Comparison of ENCODE assay signal across 9 cellular contexts in genomic region chr2:27216416-27217137, GRCh38. TPM values are rescaled to one million over a fixed set of nuclear protein-coding genes. Genes with fewer than 3 reads are reported as not detected.
A peak's percentile ranks its signal among the peaks of the same experiment; 100 is the strongest.
DNase-seq lines count a peak whose midpoint lies in the region; ATAC-seq and TF ChIP-seq lines count a peak whose summit lies in the region.
"Had no signal": no experiment of that assay in that cellular context is flagged by ENCODE, and none has a peak within 500 bp of the region (broad histone marks: within the 10 kb centered on the region; RNA-seq: fewer than 3 reads in every experiment).

No MANE protein-coding gene starts in this region.

- DNase-seq in PC-3 (no peak), epithelial cell of esophagus (ENCODE audit: low read depth) (no peak), posterior vena cava (ENCODE audit: low spot score) (peak; percentile 46), GM13976 (ENCODE audit: low spot score) (no peak), GDM1 (lab: John Stamatoyannopoulos, UW) (no peak)
- no peak for DNase-seq in stimulated activated CD4-positive, alpha-beta T cell treated with anti-CD3 and anti-CD28 coated beads, Interleukin-4, amount 100 ng/mL, for 4 hours

- H4K20me1 ChIP-seq in PC-3 (ENCODE audit: low read length): no peaks in the 10 kb centered on the region

- intact Hi-C loops in PC-3 (cut with micrococcal nuclease) (no loop called here), posterior vena cava (cut with DNase I) (no loop called here)

- ATAC-seq in PC-3: no peak
- no peak for ATAC-seq in GM21515 (IDR thresholded peaks at IDR 0.05; ENCODE audit: unreplicated experiment)

- H3K79me2 ChIP-seq in PC-3 (ENCODE audit: low read length): peaks cover 44% of the 10 kb centered on the region

- POLR2A ChIA-PET in PC-3 (lab: Charles Lee; ENCODE audit: unreplicated experiment): no interaction called here

- peak overlapping the region; percentile 72 for H3K4me3 ChIP-seq in PC-3 (ENCODE audit: low read length)
- H3K4me3 ChIP-seq in epithelial cell of esophagus (ENCODE audit: low read length): peak overlapping the region; percentile 80

- H3K9me3 ChIP-seq in ES-I3 (ENCODE audit: control insufficient read depth, insufficient read depth, low read length): no peaks in the 10 kb centered on the region
- no peaks in the 10 kb centered on the region for H3K9me3 ChIP-seq in PC-3 (ENCODE audit: low read length)

- H3K4me2 ChIP-seq in PC-3 (ENCODE audit: low read length): peak overlapping the region; percentile 95

- in situ Hi-C loops in GM13976 (cut with MboI; ENCODE audit: low sequenced_read_pairs, unreplicated experiment): no loop called here

- H3K4me1 ChIP-seq in ES-I3 (ENCODE audit: insufficient read depth, low read length) (peaks cover 7% of the 10 kb centered on the region; the same call in 1 of the 2 replicates), PC-3 (ENCODE audit: insufficient read depth, low read length) (peaks cover 24% of the 10 kb centered on the region)

- no peaks in the 10 kb centered on the region for H3K9me2 ChIP-seq in PC-3 (replicated peaks; ENCODE audit: low read length)

- no peak overlapping the region for H3K27ac ChIP-seq in PC-3 (ENCODE audit: low read length)

- peaks cover 26% of the 10 kb centered on the region for H3K36me3 ChIP-seq in ES-I3 (ENCODE audit: insufficient read depth, low read length)
- H3K36me3 ChIP-seq in PC-3 (ENCODE audit: low read depth, low read length): peaks cover 25% of the 10 kb centered on the region

- no peaks in the 10 kb centered on the region for H3K27me3 ChIP-seq in PC-3 (ENCODE audit: low read length)

- BruUV-seq in PC-3 (replicated peaks; lab: Mats Ljungman, UMichigan): no TSS peak

- no peaks in the 10 kb centered on the region for H3F3A ChIP-seq in PC-3 (ENCODE audit: low read length, unreplicated experiment)

- no peak for TF ChIP-seq CTCF in PC-3 (conservative IDR thresholded peaks at IDR 0.05; ENCODE audit: low read depth, low read length)
- TF ChIP-seq CTCF in epithelial cell of esophagus (IDR thresholded peaks at IDR 0.05; ENCODE audit: insufficient read depth, low read depth, low read length, missing control alignments): no peak
- no peak for TF ChIP-seq CTCF in GM13976 (IDR thresholded peaks at IDR 0.05; ENCODE audit: borderline replicate concordance, control extremely low read depth, extremely low read depth, insufficient read depth, missing control alignments)

- CTCF ChIA-PET in PC-3 (lab: Charles Lee): interaction anchor here (0.6 kb wide), 1 partner anchor 22 kb away, joined by 3 read pairs; no protein-coding TSS in a partner anchor

- peak overlapping the region; percentile 98; the same call in 1 of the 2 replicates for H3K9ac ChIP-seq in ES-I3 (ENCODE audit: low read depth, low read length)
- H3K9ac ChIP-seq in PC-3 (ENCODE audit: low read length): peak overlapping the region; percentile 98

- H2AFZ ChIP-seq in PC-3 (ENCODE audit: low read length): peak overlapping the region; percentile 79

RNA-seq across cellular contexts. Expression of gene CAD, which starts 0.6 kb away (rescaled TPM):
- total RNA-seq in PC-3 (2014; rRNA removed): 85.9 and 121 TPM in 2 replicates
- 10 to 100 TPM; 20.1 to 27.4 TPM for total RNA-seq in posterior vena cava

RNA-seq across cellular contexts. Expression of gene SLC5A6, which starts 4.5 kb away (rescaled TPM):
- total RNA-seq in PC-3 (2014; rRNA removed) (46.0 and 48.1 TPM in 2 replicates), posterior vena cava (10 to 100 TPM; 15.3 to 16.8 TPM)

RNA-seq across cellular contexts. Expression of gene ATRAID, which starts 4.7 kb away (rescaled TPM):
- total RNA-seq in PC-3 (2014; rRNA removed) (111 and 130 TPM in 2 replicates), posterior vena cava (100 to 1,000 TPM in 1 of 2 donors, 10 to 100 TPM in 1; 76.1 to 116 TPM)

RNA-seq across cellular contexts. Expression of gene SLC30A3, which starts 46.3 kb away (rescaled TPM):
- total RNA-seq in PC-3 (2014; rRNA removed) (0.36 TPM in 1 of 2 replicates, not detected in the other), posterior vena cava (1 to 10 TPM in 1 of 2 donors, under 1 TPM in 1; 0.24 to 1.4 TPM)

RNA-seq across cellular contexts. Expression of gene DNAJC5G, which starts 58.7 kb away (rescaled TPM):
- total RNA-seq in PC-3 (2014; rRNA removed) (not detected in 2 replicates), posterior vena cava (1 to 10 TPM in 1 of 2 donors, under 1 TPM in 1; 0.19 to 1.0 TPM)
- total RNA-seq: temporal lobe had no signal
